8 cellular contexts compared by ENCODE assay signal in genomic region chr5:148382961-148383360, GRCh38. TPM values are rescaled to one million over a fixed set of nuclear protein-coding genes. Genes with fewer than 3 reads are reported as not detected.
DNase-seq lines count a peak whose midpoint lies in the region; ATAC-seq and TF ChIP-seq lines count a peak whose summit lies in the region.

No MANE protein-coding gene starts in this region.

- H3K27me3 ChIP-seq in CD8-positive, alpha-beta T cell (ENCODE audit: insufficient read depth, low read length) = no peaks in the 10 kb centered on the region
- H3K27me3 ChIP-seq in OCI-LY3 (ENCODE audit: low read depth, low read length) = no peaks in the 10 kb centered on the region

- H3K36me3 Mint-ChIP-seq in CD8-positive, alpha-beta T cell = peaks cover 33% of the 10 kb centered on the region
- peaks cover 7% of the 10 kb centered on the region for H3K36me3 Mint-ChIP-seq in osteocyte (ENCODE audit: unreplicated experiment)

- H3K9me3 ChIP-seq in CD8-positive, alpha-beta T cell (ENCODE audit: low read length) = no peaks in the 10 kb centered on the region
- H3K9me3 ChIP-seq in OCI-LY3 (ENCODE audit: insufficient read depth, low read length) = peaks cover 11% of the 10 kb centered on the region; the same call in 1 of the 2 replicates

- H3K27ac Mint-ChIP-seq in CD8-positive, alpha-beta T cell = peak overlapping the region; percentile 96
- H3K27ac Mint-ChIP-seq in osteocyte (ENCODE audit: unreplicated experiment) = peak overlapping the region; percentile 98

- no peaks in the 10 kb centered on the region for H3K36me3 ChIP-seq in CD8-positive, alpha-beta T cell (ENCODE audit: insufficient read depth, low read length)
- H3K36me3 ChIP-seq in OCI-LY3 (replicated peaks; ENCODE audit: low read depth, low read length) = peaks cover 2% of the 10 kb centered on the region

- peaks cover 62% of the 10 kb centered on the region for H3K4me1 Mint-ChIP-seq in CD8-positive, alpha-beta T cell (ENCODE audit: low read depth)
- H3K4me1 Mint-ChIP-seq in osteocyte (ENCODE audit: unreplicated experiment) = peaks cover 47% of the 10 kb centered on the region

- H3K4me3 Mint-ChIP-seq in CD8-positive, alpha-beta T cell = peak overlapping the region; percentile 87
- H3K4me3 Mint-ChIP-seq in osteocyte (ENCODE audit: unreplicated experiment) = peak overlapping the region; percentile 85

- H3K27ac ChIP-seq in CD8-positive, alpha-beta T cell (ENCODE audit: low read depth, low read length) = peak overlapping the region; percentile 97
- H3K27ac ChIP-seq in OCI-LY3 (ENCODE audit: low read length) = peak overlapping the region; percentile 60; the same call in 1 of the 2 replicates

- POLR2A ChIA-PET in CD8-positive, alpha-beta T cell (lab: Charles Lee) = interaction anchor here (1.0 kb wide), 1 partner anchor 8 kb away, joined by 3 read pairs; no protein-coding TSS in a partner anchor

- peak overlapping the region; percentile 85 for H3K9ac ChIP-seq in OCI-LY3 (ENCODE audit: low read length)

- no peaks in the 10 kb centered on the region for H3K27me3 Mint-ChIP-seq in CD8-positive, alpha-beta T cell (ENCODE audit: low read depth)
- H3K27me3 Mint-ChIP-seq in osteocyte (ENCODE audit: unreplicated experiment) = no peaks in the 10 kb centered on the region

- H3K9me3 Mint-ChIP-seq in CD8-positive, alpha-beta T cell = peaks cover 5% of the 10 kb centered on the region
- H3K9me3 Mint-ChIP-seq in osteocyte (ENCODE audit: unreplicated experiment) = no peaks in the 10 kb centered on the region

- peak overlapping the region; percentile 89 for H3K4me2 ChIP-seq in OCI-LY3 (ENCODE audit: low read length)

- no peak for DNase-seq in CD8-positive, alpha-beta T cell
- DNase-seq in epithelial cell of esophagus (ENCODE audit: low read depth) (no peak), osteocyte (ENCODE audit: extremely low spot score, unreplicated experiment) (no peak), occipital lobe (lab: John Stamatoyannopoulos, UW) (no peak)
- DNase-seq in NK-92 treated with Interleukin-12 subunit alpha and Interleukin-12 subunit beta, amount 100 ng/mL, for 24 hours (lab: John Stamatoyannopoulos, UW) = no peak

- H3K79me2 ChIP-seq in OCI-LY3 (ENCODE audit: low read length) = peaks cover 33% of the 10 kb centered on the region

- H3K4me1 ChIP-seq in CD8-positive, alpha-beta T cell (ENCODE audit: insufficient read depth, low read length) = peaks cover 38% of the 10 kb centered on the region
- H3K4me1 ChIP-seq in OCI-LY3 (ENCODE audit: low read length) = peaks cover 15% of the 10 kb centered on the region

- intact Hi-C loops in CD8-positive, alpha-beta T cell (cut with DNase I, micrococcal nuclease) = loop anchor here (1.0 to 10.0 kb wide), 14 partner anchors 63 to 1974 kb away; partner anchors contain the start of genes JAKMIP2 (in 2 of the 2), TCOF1 (in 2 of the 2), ADRB2 (in 1 of the 2) and CSNK1A1 (in 1 of the 2)

- H3K4me3 ChIP-seq in CD8-positive, alpha-beta T cell (ENCODE audit: low read depth, low read length) = peak overlapping the region; percentile 77
- H3K4me3 ChIP-seq in OCI-LY3 (ENCODE audit: low read length) (peak overlapping the region; percentile 83), epithelial cell of esophagus (ENCODE audit: low read length) (peak overlapping the region; percentile 91)

- CTCF ChIA-PET in CD8-positive, alpha-beta T cell (lab: Charles Lee) = interaction anchor here (0.7 to 1.0 kb wide), 2 partner anchors 9 to 68 kb away, joined by 3 read pairs; no protein-coding TSS in a partner anchor

- peak overlapping the region; percentile 98 for H2AFZ ChIP-seq in OCI-LY3 (ENCODE audit: low read depth, low read length)

- 0 out of 2 replicates have a peak, but pooled peaks cover 3% of the 10 kb centered on the region for H4K20me1 ChIP-seq in OCI-LY3 (ENCODE audit: insufficient read depth, low read length)

- no peak for TF ChIP-seq CTCF in CD8-positive, alpha-beta T cell (IDR thresholded peaks at IDR 0.05)
- TF ChIP-seq CTCF in OCI-LY3 (IDR thresholded peaks at IDR 0.05; ENCODE audit: low read depth, low read length) (no peak), epithelial cell of esophagus (IDR thresholded peaks at IDR 0.05; ENCODE audit: insufficient read depth, low read depth, low read length, missing control alignments) (no peak), osteocyte (IDR thresholded peaks at IDR 0.05) (no peak)

- ATAC-seq in CD8-positive, alpha-beta T cell = no peak
- ATAC-seq in GM21786 (IDR thresholded peaks at IDR 0.05; ENCODE audit: unreplicated experiment) = no peak
- ATAC-seq in HG03442 (IDR thresholded peaks at IDR 0.05; ENCODE audit: unreplicated experiment) = no peak

RNA-seq across cellular contexts. Expression of gene FBXO38, which starts 0.8 kb away (rescaled TPM):
- total RNA-seq in CD8-positive, alpha-beta T cell = 10 to 100 TPM; 45.5 to 48.7 TPM
- total RNA-seq in osteocyte (50.1 TPM in 2 replicates), occipital lobe (77.5 TPM)

RNA-seq across cellular contexts. Expression of gene SPINK9, which starts 47.6 kb away (rescaled TPM):
- not detected for total RNA-seq in CD8-positive, alpha-beta T cell
- total RNA-seq in osteocyte (not detected in 2 replicates), occipital lobe (not detected)
